In genomic region chr7:107020400-107020799, GRCh38 we compare ENCODE assay signal across 19 cellular contexts. TPM values are rescaled to one million over a fixed set of nuclear protein-coding genes. Genes with fewer than 3 reads are reported as not detected.
"Had no signal": no experiment of that assay in that cellular context is flagged by ENCODE, and none has a peak within 500 bp of the region (broad histone marks: within the 10 kb centered on the region; RNA-seq: fewer than 3 reads in every experiment).

No MANE protein-coding gene starts in this region.

- ATAC-seq: effector memory CD8-positive, alpha-beta T cell; foreskin keratinocyte; left colon; left ventricle myocardium superior; right cardiac atrium had no signal

- H3K4me3 ChIP-seq: lung, ovary, stomach, thoracic aorta, transverse colon had no signal

- H3K27me3 Mint-ChIP-seq: dendritic cell treated with granulocyte-macrophage colony-stimulating factor and Interleukin-4, amounts not matched to agents 40 ng/mL and 50 ng/mL, for 4 days; progenitor cell of endocrine pancreas had no signal

- H3K4me3 Mint-ChIP-seq: dendritic cell treated with granulocyte-macrophage colony-stimulating factor and Interleukin-4, amounts not matched to agents 40 ng/mL and 50 ng/mL, for 4 days; effector memory CD8-positive, alpha-beta T cell; nephron progenitor cell had no signal

- H3K36me3 Mint-ChIP-seq: naive B cell had no signal

- H3K9me3 Mint-ChIP-seq: effector memory CD8-positive, alpha-beta T cell had no signal

- H3K4me1 Mint-ChIP-seq: naive B cell, nephron progenitor cell had no signal

- H3K27me3 ChIP-seq: foreskin keratinocyte, ovary, stomach, transverse colon had no signal

- H3K9me3 ChIP-seq: thoracic aorta, transverse colon had no signal

- H3K36me3 ChIP-seq: ovary, stomach, thoracic aorta, transverse colon had no signal

- H3K4me1 ChIP-seq: foreskin keratinocyte, stomach, transverse colon had no signal

- H3K27ac Mint-ChIP-seq: dendritic cell treated with granulocyte-macrophage colony-stimulating factor and Interleukin-4, amounts not matched to agents 40 ng/mL and 50 ng/mL, for 4 days; effector memory CD8-positive, alpha-beta T cell; naive B cell; nephron progenitor cell; progenitor cell of endocrine pancreas had no signal

- H3K27ac ChIP-seq: foreskin keratinocyte, ovary, stomach, thoracic aorta, transverse colon had no signal

- DNase-seq: effector memory CD8-positive, alpha-beta T cell; foreskin keratinocyte; left colon; left ventricle myocardium superior; mesenchymal stem cell; naive B cell; nephron progenitor cell; ovary; right cardiac atrium; small intestine; stimulated activated CD4-positive, alpha-beta T cell treated with anti-CD3 and anti-CD28 coated beads, Interleukin-12 subunit alpha, Interleukin-12 subunit beta, amount 100 ng/mL, for 4 hours; stimulated activated naive CD4-positive, alpha-beta T cell; stomach; substantia nigra; transverse colon had no signal

RNA-seq across cellular contexts. Expression of gene PRKAR2B, which starts 24.1 kb away (rescaled TPM):
- total RNA-seq: foreskin keratinocyte had no signal
- polyA plus RNA-seq: foreskin keratinocyte had no signal
